Comparison of ENCODE assay signal across 26 cellular contexts in the genomic region with DNA sequence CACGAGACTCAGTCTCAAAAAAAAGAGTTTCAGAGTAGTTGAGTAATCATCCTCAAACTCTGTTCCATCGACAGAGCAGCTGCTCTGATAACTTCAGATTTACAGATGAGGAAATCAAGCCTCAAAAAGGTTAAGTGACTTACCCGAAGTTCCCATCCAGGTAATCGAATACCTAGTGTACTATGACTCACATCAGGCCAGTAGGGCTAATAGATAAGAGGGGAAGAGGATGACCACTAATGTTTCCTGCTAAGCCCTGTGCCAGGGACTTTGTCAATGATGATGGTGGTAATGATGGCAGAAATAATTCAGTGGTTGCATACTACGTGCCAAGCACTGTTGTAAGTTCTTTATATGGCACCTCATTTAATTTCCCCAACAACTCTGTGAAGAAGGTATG.
"Had no signal": no experiment of that assay in that cellular context is flagged by ENCODE, and none has a peak within 500 bp of the region (broad histone marks: within the 10 kb centered on the region; RNA-seq: fewer than 3 reads in every experiment).

No MANE protein-coding gene starts in this region.

- H2AFZ ChIP-seq: neural progenitor cell had no signal

- ATAC-seq: natural killer cell; right cardiac atrium; sciatic nerve; stimulated activated effector memory CD8-positive, alpha-beta T cell treated with anti-CD3 and anti-CD28 coated beads, Interleukin-12 subunit alpha, Interleukin-12 subunit beta, amount 100 ng/mL, for 72 hours; upper lobe of right lung had no signal

- FAIRE-seq: islet of Langerhans, kidney, urothelium cell line had no signal

- H3K27me3 ChIP-seq: neural progenitor cell, neutrophil, spleen, suprapubic skin, tibial artery, upper lobe of right lung had no signal

- H3K4me3 ChIP-seq: left ventricle myocardium inferior, lung, neural progenitor cell, skin epidermis, spleen, suprapubic skin, thoracic aorta, tibial artery, upper lobe of right lung had no signal

- H3K36me3 ChIP-seq: left ventricle myocardium inferior, neural progenitor cell, spleen, suprapubic skin, thoracic aorta, tibial artery, upper lobe of right lung had no signal

- H3K27ac ChIP-seq: left ventricle myocardium inferior, neural progenitor cell, neutrophil, skin epidermis, spleen, suprapubic skin, thoracic aorta, tibial artery, upper lobe of right lung had no signal

- H3K9me3 ChIP-seq: neutrophil, spleen, suprapubic skin, thoracic aorta, tibial artery, upper lobe of right lung had no signal

- H3K4me1 ChIP-seq: left ventricle myocardium inferior, neural progenitor cell, spleen, suprapubic skin, tibial artery, upper lobe of right lung had no signal

- DNase-seq: hypothalamus; immature natural killer cell; kidney; left ventricle myocardium inferior; mesendoderm; naive B cell; natural killer cell; nephron progenitor cell; occipital lobe; retina; right cardiac atrium; spleen; stimulated activated CD4-positive, alpha-beta T cell treated with anti-CD3 and anti-CD28 coated beads, Interleukin-4, amount 100 ng/mL, for 24 hours; stimulated activated naive CD4-positive, alpha-beta T cell; tibial artery had no signal

- H3K9ac ChIP-seq: neural progenitor cell had no signal

- H3K4me2 ChIP-seq: neural progenitor cell had no signal
